In genomic region chr4:70583952-70584834, GRCh38 we compare ENCODE assay signal across 1 cellular context.
TF ChIP-seq lines count a peak whose summit lies in the region.

No MANE protein-coding gene starts in this region.

TF ChIP-seq in HEK293, 187 proteins besides CTCF, POLR2A, EP300 and RAD21 (continued from another document):
- TF ChIP-seq ZFHX2 (tag by site-specific recombination; conservative IDR thresholded peaks at IDR 0.05) (no peak), ZNF692 (tag by site-specific recombination; IDR thresholded peaks at IDR 0.05) (peak; percentile 22; the same call in 1 of the 2 replicates), ZNF175 (tag by site-specific recombination; IDR thresholded peaks at IDR 0.05) (no peak), ZNF785 (tag by site-specific recombination; IDR thresholded peaks at IDR 0.05) (no peak), ZNF701 (tag by site-specific recombination; IDR thresholded peaks at IDR 0.05) (no peak), KLF17 (tag by site-specific recombination; IDR thresholded peaks at IDR 0.05) (no peak), GLIS2 (tag by site-specific recombination; IDR thresholded peaks at IDR 0.05) (no peak), KLF7 (tag by site-specific recombination; IDR thresholded peaks at IDR 0.05; ENCODE audit: borderline replicate concordance) (no peak), ZBTB11 (tag by site-specific recombination; conservative IDR thresholded peaks at IDR 0.05; ENCODE audit: low read depth) (no peak), ZNF548 (tag by site-specific recombination; IDR thresholded peaks at IDR 0.05) (no peak), ZNF10 (tag by site-specific recombination; IDR thresholded peaks at IDR 0.05) (peak; percentile 50; the same call in 1 of the 2 replicates), GLIS1 (tag by site-specific recombination; IDR thresholded peaks at IDR 0.05) (no peak), AEBP2 (tag by site-specific recombination; IDR thresholded peaks at IDR 0.05; ENCODE audit: borderline replicate concordance) (no peak), ZNF776 (tag by site-specific recombination; IDR thresholded peaks at IDR 0.05; ENCODE audit: borderline replicate concordance) (no peak), ZBTB26 (tag by site-specific recombination; optimal IDR thresholded peaks at IDR 0.05) (no peak), ZNF16 (tag by site-specific recombination; IDR thresholded peaks at IDR 0.05; ENCODE audit: low read depth) (no peak), ZNF362 (tag by site-specific recombination; IDR thresholded peaks at IDR 0.05) (no peak; the same call in 1 of the 2 replicates), ZNF544 (tag by site-specific recombination; IDR thresholded peaks at IDR 0.05) (no peak), FEZF1 (tag by site-specific recombination; IDR thresholded peaks at IDR 0.05) (peak; percentile 84), ZNF292 (tag by site-specific recombination; IDR thresholded peaks at IDR 0.05; ENCODE audit: borderline replicate concordance, low read depth) (no peak), ZNF146 (tag by site-specific recombination; IDR thresholded peaks at IDR 0.05) (no peak), MYNN (tag by site-specific recombination; IDR thresholded peaks at IDR 0.05; ENCODE audit: borderline replicate concordance) (no peak), ZNF473 (tag by site-specific recombination; IDR thresholded peaks at IDR 0.05) (no peak), PBX3 (CRISPR knock-in tag; IDR thresholded peaks at IDR 0.05) (no peak), ZNF174 (tag by site-specific recombination; IDR thresholded peaks at IDR 0.05) (no peak), ZNF394 (tag by site-specific recombination; IDR thresholded peaks at IDR 0.05; ENCODE audit: borderline replicate concordance) (peak; percentile 40; the same call in 1 of the 2 replicates), ZNF624 (tag by site-specific recombination; IDR thresholded peaks at IDR 0.05) (no peak), ELK4 (IDR thresholded peaks at IDR 0.05; ENCODE audit: borderline replicate concordance, low read depth, low read length) (no peak), ZNF549 (tag by site-specific recombination; IDR thresholded peaks at IDR 0.05) (no peak), ZNF639 (tag by site-specific recombination; IDR thresholded peaks at IDR 0.05) (peak; percentile 60; the same call in 1 of the 2 replicates), ZSCAN23 (tag by site-specific recombination; IDR thresholded peaks at IDR 0.05) (peak; percentile 58; the same call in 1 of the 2 replicates), ZNF239 (tag by site-specific recombination; IDR thresholded peaks at IDR 0.05) (no peak)
TF ChIP-seq in HEK293: peak in this region for 36.
